In genomic region chr6:24718449-24719124, GRCh38 we compare ENCODE assay signal across 8 cellular contexts. TPM values are rescaled to one million over a fixed set of nuclear protein-coding genes. Genes with fewer than 3 reads are reported as not detected.
DNase-seq lines count a peak whose midpoint lies in the region; ATAC-seq, FAIRE-seq and TF ChIP-seq lines count a peak whose summit lies in the region.

No MANE protein-coding gene starts in this region.

- POLR2A ChIA-PET in HepG2 (lab: Yijun Ruan, JAX) = interaction anchor here (0.7 to 3.5 kb wide), 8 partner anchors 10 to 73 kb away, joined by 3 to 20 read pairs (median 6); partner anchors contain the start of genes ACOT13, GMNN, KIAA0319 and TDP2

- H2AFZ ChIP-seq in HepG2 (ENCODE audit: low read length) = no peak overlapping the region

- no peaks in the 10 kb centered on the region for H3K27me3 Mint-ChIP-seq in activated T-cell treated with anti-CD3 and anti-CD28 coated beads, Interleukin-2, amount 50 U/mL, for 72 hours (ENCODE audit: low read depth)
- H3K27me3 Mint-ChIP-seq in activated naive CD8-positive, alpha-beta T cell treated with anti-CD3 and anti-CD28 coated beads, Interleukin-2, amount 50 U/mL, for 24 hours = no peaks in the 10 kb centered on the region

- H3K36me3 ChIP-seq in HepG2 (replicated peaks in 1 of 2; ENCODE audit: control insufficient read depth in 1 of 2, insufficient read depth in 2 of 2, low read length in 2 of 2) (peaks cover 6 to 29% of the 10 kb centered on the region in 2 experiments), tibial nerve (peaks cover 0 to 31% (median 8%) of the 10 kb centered on the region in 3 donors)

- H3K27me3 ChIP-seq in HepG2 (ENCODE audit: control insufficient read depth in 1 of 2, insufficient read depth in 2 of 2, low read length in 2 of 2) (no peaks in the 10 kb centered on the region; a peak in 1 of 5 replicates), tibial nerve (no peaks in the 10 kb centered on the region)

- H3K9me3 ChIP-seq in HepG2 (ENCODE audit: low read length) (no peaks in the 10 kb centered on the region), tibial nerve (no peaks in the 10 kb centered on the region)

- peaks cover 64% of the 10 kb centered on the region for H3K4me1 Mint-ChIP-seq in activated T-cell treated with anti-CD3 and anti-CD28 coated beads, Interleukin-2, amount 50 U/mL, for 72 hours (ENCODE audit: low read depth)
- H3K4me1 Mint-ChIP-seq in activated naive CD8-positive, alpha-beta T cell treated with anti-CD3 and anti-CD28 coated beads, Interleukin-2, amount 50 U/mL, for 24 hours = peaks cover 68% of the 10 kb centered on the region

- H3K9me3 Mint-ChIP-seq in activated T-cell treated with anti-CD3 and anti-CD28 coated beads, Interleukin-2, amount 50 U/mL, for 72 hours = no peaks in the 10 kb centered on the region
- no peaks in the 10 kb centered on the region for H3K9me3 Mint-ChIP-seq in activated naive CD8-positive, alpha-beta T cell treated with anti-CD3 and anti-CD28 coated beads, Interleukin-2, amount 50 U/mL, for 24 hours

- H3K4me3 ChIP-seq in HepG2 (replicated peaks in 1 of 3; ENCODE audit: insufficient read depth in 1 of 3, low read depth in 2 of 3, low read length in 3 of 3) (peak overlapping the region; percentile 90 to 99 (median 97)), tibial nerve (peak overlapping the region; percentile 69 to 86 (median 74))

- peaks cover 69% of the 10 kb centered on the region for H3K79me2 ChIP-seq in HepG2 (ENCODE audit: insufficient read depth, low read length)

- no peak for ATAC-seq in activated T-cell treated with anti-CD3 and anti-CD28 coated beads, Interleukin-2, amount 50 U/mL, for 72 hours (replicated peaks in 1 of 2)
- no peak for ATAC-seq in activated naive CD8-positive, alpha-beta T cell treated with anti-CD3 and anti-CD28 coated beads, Interleukin-2, amount 50 U/mL, for 24 hours
- ATAC-seq in HepG2 (no peak), GM18511 (IDR thresholded peaks at IDR 0.05; ENCODE audit: unreplicated experiment) (no peak)

- peak overlapping the region; percentile 95 for H3K4me2 ChIP-seq in HepG2 (ENCODE audit: low read depth, low read length)

- in situ Hi-C loops in HepG2 (cut with HindIII; ENCODE audit: extremely low pct_ligation_motif_present, low pct_unique_long_range_greater_than_20kb) = loop anchor here (5.0 kb wide), 1 partner anchor 59 kb away; no protein-coding TSS in a partner anchor

- peak overlapping the region; percentile 95 to 100 for H3K4me3 Mint-ChIP-seq in activated T-cell treated with anti-CD3 and anti-CD28 coated beads, Interleukin-2, amount 50 U/mL, for 72 hours
- H3K4me3 Mint-ChIP-seq in activated naive CD8-positive, alpha-beta T cell treated with anti-CD3 and anti-CD28 coated beads, Interleukin-2, amount 50 U/mL, for 24 hours = peak overlapping the region; percentile 97

- CTCF ChIA-PET in HepG2 (lab: Yijun Ruan, JAX; ENCODE audit: low intra/inter-chr PET ratio, low total read pairs) = no interaction called here

- H3K9ac ChIP-seq in HepG2 (ENCODE audit: insufficient read depth, low read depth, low read length) = peak overlapping the region; percentile 99

- H3K4me1 ChIP-seq in HepG2 (ENCODE audit: insufficient read depth, low read length) (peaks cover 57% of the 10 kb centered on the region), tibial nerve (peaks cover 0 to 57% (median 31%) of the 10 kb centered on the region in 4 donors)

- no peak for FAIRE-seq in HepG2 (lab: Jason Lieb, UNC)

- WGBS in HepG2 (ENCODE audit: low lambda C conversion rate) = 10% methylated on average over 8 of the region's 8 CpGs
- WGBS in tibial nerve, 2 donors = 9 to 13% methylated on average over 8 of the region's 8 CpGs

- no TSS peak for BruUV-seq in HepG2 (replicated peaks; lab: Mats Ljungman, UMichigan)

- peaks cover 14 to 45% of the 10 kb centered on the region in 2 donors for H3K36me3 Mint-ChIP-seq in activated T-cell treated with anti-CD3 and anti-CD28 coated beads, Interleukin-2, amount 50 U/mL, for 72 hours (ENCODE audit: insufficient read depth in 2 of 2)
- peaks cover 59% of the 10 kb centered on the region for H3K36me3 Mint-ChIP-seq in activated naive CD8-positive, alpha-beta T cell treated with anti-CD3 and anti-CD28 coated beads, Interleukin-2, amount 50 U/mL, for 24 hours (ENCODE audit: low read depth)

- TF ChIP-seq CTCF in HepG2 (CRISPR knock-in tag; IDR thresholded peaks at IDR 0.05) = no peak
- no peak for TF ChIP-seq CTCF in tibial nerve (IDR thresholded peaks at IDR 0.05)

- no peak for TF ChIP-seq RAD21 in HepG2 (CRISPR knock-in tag; IDR thresholded peaks at IDR 0.05)

- H3K27ac ChIP-seq in HepG2 (ENCODE audit: extremely low read length, insufficient read depth, low read length) (peak overlapping the region; percentile 65), tibial nerve (peak overlapping the region; percentile 96 to 100 (median 97))

- no peak for DNase-seq in activated T-cell treated with anti-CD3 and anti-CD28 coated beads, Interleukin-2, amount 50 U/mL, for 72 hours
- no peak for DNase-seq in activated T-cell treated with anti-CD3 and anti-CD28 coated beads, Interleukin-2, amount 50 U/mL, for 1 hour
- DNase-seq in activated naive CD8-positive, alpha-beta T cell treated with anti-CD3 and anti-CD28 coated beads, Interleukin-2, amount 50 U/mL, for 24 hours = no peak
- DNase-seq in HepG2 (ENCODE audit: low spot score) (no peak), tibial nerve (ENCODE audit: low spot score in 2 of 2) (no peak), posterior vena cava (ENCODE audit: low spot score) (no peak), middle frontal gyrus (ENCODE audit: extremely low spot score, low spot score) (no peak)

- no peak for TF ChIP-seq EP300 in HepG2 (IDR thresholded peaks at IDR 0.05; ENCODE audit: low read depth in 2 of 2, low read length in 2 of 2)
- TF ChIP-seq EP300 in HepG2 (CRISPR knock-in tag; IDR thresholded peaks at IDR 0.05; ENCODE audit: borderline replicate concordance) = no peak
- no peak for TF ChIP-seq EP300 in tibial nerve (IDR thresholded peaks at IDR 0.05)

- H4K20me1 ChIP-seq in HepG2 (ENCODE audit: insufficient read depth, low read length) = peaks cover 57% of the 10 kb centered on the region

- peak overlapping the region; percentile 99 for H3K27ac Mint-ChIP-seq in activated T-cell treated with anti-CD3 and anti-CD28 coated beads, Interleukin-2, amount 50 U/mL, for 72 hours
- peak overlapping the region; percentile 99 for H3K27ac Mint-ChIP-seq in activated naive CD8-positive, alpha-beta T cell treated with anti-CD3 and anti-CD28 coated beads, Interleukin-2, amount 50 U/mL, for 24 hours

- intact Hi-C loops in HepG2 (cut with micrococcal nuclease; ENCODE audit: unreplicated experiment) (no loop called here), posterior vena cava (cut with DNase I) (loop anchor here in 1 of 2 donors (10.0 kb wide), 1 partner anchor 356 kb away; no protein-coding TSS in a partner anchor)

- TF ChIP-seq POLR2A in HepG2 (IDR thresholded peaks at IDR 0.05; ENCODE audit: insufficient read depth in 1 of 2, low read depth in 2 of 2, low read length in 2 of 2) = 0 out of 4 replicates have a peak, but pooled peaks of 1 of the 2 experiments have one; percentile 7
- no peak for TF ChIP-seq POLR2A in tibial nerve (IDR thresholded peaks at IDR 0.05)

RNA-seq across cellular contexts. Expression of gene C6orf62, which starts 0.4 kb away (rescaled TPM):
- total RNA-seq in activated T-cell treated with anti-CD3 and anti-CD28 coated beads, Interleukin-2, amount 50 U/mL, for 72 hours = 100 to 1,000 TPM; 181 to 194 TPM
- total RNA-seq in HepG2 (2016; rRNA removed; fragmentation: Illumina TruSeq; extraction: Trizol) = 90.4 and 135 TPM in 2 replicates
- total RNA-seq in HepG2 (2016; cell fraction: cytosol; rRNA removed; fragmentation: Illumina TruSeq; extraction: Trizol; ENCODE audit: low read depth) = 24.8 and 26.7 TPM in 2 replicates
- 89.3 and 123 TPM in 2 replicates for total RNA-seq in HepG2 (2016; cell fraction: insoluble cytoplasmic fraction; rRNA removed; fragmentation: Illumina TruSeq; extraction: Trizol)
- total RNA-seq in HepG2 (2016; cell fraction: membrane; rRNA removed; fragmentation: Illumina TruSeq; extraction: Trizol) = 130 and 133 TPM in 2 replicates
- 66.3 and 75.0 TPM in 2 replicates for total RNA-seq in HepG2 (2016; cell fraction: nucleus; rRNA removed; fragmentation: Illumina TruSeq; extraction: Trizol)
- polyA plus RNA-seq in HepG2 (2011; rRNA removed) = 54.8 and 55.6 TPM in 2 replicates
- 18.8 and 39.1 TPM in 2 replicates for polyA plus RNA-seq in HepG2 (2011; cell fraction: cytosol; rRNA removed)
- polyA plus RNA-seq in HepG2 (2011; cell fraction: nucleus; rRNA removed) = 24.8 and 28.1 TPM in 2 replicates
- polyA plus RNA-seq in HepG2 (2012) = 49.0 and 57.3 TPM in 2 replicates
- 13.5 and 14.0 TPM in 2 replicates for polyA plus RNA-seq in HepG2 (2016; cell fraction: cytosol; fragmentation: Illumina TruSeq; extraction: Trizol; ENCODE audit: low read depth)
- polyA plus RNA-seq in HepG2 (2016; cell fraction: insoluble cytoplasmic fraction; fragmentation: Illumina TruSeq; extraction: Trizol; ENCODE audit: low read depth) = 91.3 and 99.8 TPM in 2 replicates
- polyA plus RNA-seq in HepG2 (2016; cell fraction: membrane; fragmentation: Illumina TruSeq; extraction: Trizol; ENCODE audit: low read depth) = 58.3 and 65.2 TPM in 2 replicates
- 80.5 and 88.9 TPM in 2 replicates for polyA plus RNA-seq in HepG2 (2016; cell fraction: nucleus; fragmentation: Illumina TruSeq; extraction: Trizol; ENCODE audit: insufficient read depth, low read depth)
- polyA minus RNA-seq in HepG2 (2011; rRNA and poly(A)+ RNA removed; ENCODE audit: low replicate concordance) = 48.0 and 61.4 TPM in 2 replicates
- 47.3 and 69.6 TPM in 2 replicates for polyA minus RNA-seq in HepG2 (2011; cell fraction: cytosol; rRNA and poly(A)+ RNA removed)
- 76.8 and 83.0 TPM in 2 replicates for polyA minus RNA-seq in HepG2 (2011; cell fraction: nucleus; rRNA and poly(A)+ RNA removed)
- total RNA-seq in tibial nerve = 100 to 1,000 TPM in 1 of 4 donors, 10 to 100 TPM in 3; 55.9 to 122 (median 77.9) TPM
- 10 to 100 TPM; 63.9 to 70.3 TPM for total RNA-seq in posterior vena cava

RNA-seq across cellular contexts. Expression of gene ACOT13, which starts 51.7 kb away (rescaled TPM):
- 10 to 100 TPM; 26.5 to 26.9 TPM for total RNA-seq in activated T-cell treated with anti-CD3 and anti-CD28 coated beads, Interleukin-2, amount 50 U/mL, for 72 hours
- total RNA-seq in HepG2 (2016; rRNA removed; fragmentation: Illumina TruSeq; extraction: Trizol) = 31.5 and 50.9 TPM in 2 replicates
- 6.6 and 8.6 TPM in 2 replicates for total RNA-seq in HepG2 (2016; cell fraction: cytosol; rRNA removed; fragmentation: Illumina TruSeq; extraction: Trizol; ENCODE audit: low read depth)
- 33.5 and 52.4 TPM in 2 replicates for total RNA-seq in HepG2 (2016; cell fraction: insoluble cytoplasmic fraction; rRNA removed; fragmentation: Illumina TruSeq; extraction: Trizol)
- total RNA-seq in HepG2 (2016; cell fraction: membrane; rRNA removed; fragmentation: Illumina TruSeq; extraction: Trizol) = 15.3 and 16.7 TPM in 2 replicates
- total RNA-seq in HepG2 (2016; cell fraction: nucleus; rRNA removed; fragmentation: Illumina TruSeq; extraction: Trizol) = 8.2 and 8.5 TPM in 2 replicates
- 37.5 and 45.1 TPM in 2 replicates for polyA plus RNA-seq in HepG2 (2011; rRNA removed)
- polyA plus RNA-seq in HepG2 (2011; cell fraction: cytosol; rRNA removed) = 15.1 and 22.8 TPM in 2 replicates
- 6.6 and 7.0 TPM in 2 replicates for polyA plus RNA-seq in HepG2 (2011; cell fraction: nucleus; rRNA removed)
- 33.4 and 56.4 TPM in 2 replicates for polyA plus RNA-seq in HepG2 (2012)
- 13.4 and 16.5 TPM in 2 replicates for polyA plus RNA-seq in HepG2 (2016; cell fraction: cytosol; fragmentation: Illumina TruSeq; extraction: Trizol; ENCODE audit: low read depth)
- polyA plus RNA-seq in HepG2 (2016; cell fraction: insoluble cytoplasmic fraction; fragmentation: Illumina TruSeq; extraction: Trizol; ENCODE audit: low read depth) = 53.6 and 58.5 TPM in 2 replicates
- polyA plus RNA-seq in HepG2 (2016; cell fraction: membrane; fragmentation: Illumina TruSeq; extraction: Trizol; ENCODE audit: low read depth) = 16.5 and 18.7 TPM in 2 replicates
- polyA plus RNA-seq in HepG2 (2016; cell fraction: nucleus; fragmentation: Illumina TruSeq; extraction: Trizol; ENCODE audit: insufficient read depth, low read depth) = 21.0 and 21.1 TPM in 2 replicates
- 3.0 and 5.1 TPM in 2 replicates for polyA minus RNA-seq in HepG2 (2011; rRNA and poly(A)+ RNA removed; ENCODE audit: low replicate concordance)
- polyA minus RNA-seq in HepG2 (2011; cell fraction: cytosol; rRNA and poly(A)+ RNA removed) = 6.4 and 9.3 TPM in 2 replicates
- polyA minus RNA-seq in HepG2 (2011; cell fraction: nucleus; rRNA and poly(A)+ RNA removed) = 4.5 and 6.3 TPM in 2 replicates
- 10 to 100 TPM in 1 of 4 donors, 1 to 10 TPM in 3; 3.3 to 10.2 (median 7.5) TPM for total RNA-seq in tibial nerve
- total RNA-seq in posterior vena cava = 10 to 100 TPM; 10.4 to 11.4 TPM

RNA-seq across cellular contexts. Expression of gene TDP2, which starts 51.9 kb away (rescaled TPM):
- 10 to 100 TPM; 58.3 to 62.9 TPM for total RNA-seq in activated T-cell treated with anti-CD3 and anti-CD28 coated beads, Interleukin-2, amount 50 U/mL, for 72 hours
- total RNA-seq in HepG2 (2016; rRNA removed; fragmentation: Illumina TruSeq; extraction: Trizol) = 42.6 and 73.1 TPM in 2 replicates
- total RNA-seq in HepG2 (2016; cell fraction: cytosol; rRNA removed; fragmentation: Illumina TruSeq; extraction: Trizol; ENCODE audit: low read depth) = 10.2 and 10.8 TPM in 2 replicates
- total RNA-seq in HepG2 (2016; cell fraction: insoluble cytoplasmic fraction; rRNA removed; fragmentation: Illumina TruSeq; extraction: Trizol) = 42.3 and 70.9 TPM in 2 replicates
- total RNA-seq in HepG2 (2016; cell fraction: membrane; rRNA removed; fragmentation: Illumina TruSeq; extraction: Trizol) = 31.3 and 32.0 TPM in 2 replicates
- total RNA-seq in HepG2 (2016; cell fraction: nucleus; rRNA removed; fragmentation: Illumina TruSeq; extraction: Trizol) = 42.3 and 44.0 TPM in 2 replicates
- 28.5 and 30.5 TPM in 2 replicates for polyA plus RNA-seq in HepG2 (2011; rRNA removed)
- polyA plus RNA-seq in HepG2 (2011; cell fraction: cytosol; rRNA removed) = 15.3 and 20.6 TPM in 2 replicates
- 22.8 and 29.8 TPM in 2 replicates for polyA plus RNA-seq in HepG2 (2011; cell fraction: nucleus; rRNA removed)
- 41.8 and 51.0 TPM in 2 replicates for polyA plus RNA-seq in HepG2 (2012)
- polyA plus RNA-seq in HepG2 (2016; cell fraction: cytosol; fragmentation: Illumina TruSeq; extraction: Trizol; ENCODE audit: low read depth) = 10.0 and 11.4 TPM in 2 replicates
- 109 and 114 TPM in 2 replicates for polyA plus RNA-seq in HepG2 (2016; cell fraction: insoluble cytoplasmic fraction; fragmentation: Illumina TruSeq; extraction: Trizol; ENCODE audit: low read depth)
- polyA plus RNA-seq in HepG2 (2016; cell fraction: membrane; fragmentation: Illumina TruSeq; extraction: Trizol; ENCODE audit: low read depth) = 29.1 and 29.5 TPM in 2 replicates
- 64.6 and 67.4 TPM in 2 replicates for polyA plus RNA-seq in HepG2 (2016; cell fraction: nucleus; fragmentation: Illumina TruSeq; extraction: Trizol; ENCODE audit: insufficient read depth, low read depth)
- 12.8 and 18.3 TPM in 2 replicates for polyA minus RNA-seq in HepG2 (2011; rRNA and poly(A)+ RNA removed; ENCODE audit: low replicate concordance)
- polyA minus RNA-seq in HepG2 (2011; cell fraction: cytosol; rRNA and poly(A)+ RNA removed) = 12.9 and 13.3 TPM in 2 replicates
- 50.3 and 64.9 TPM in 2 replicates for polyA minus RNA-seq in HepG2 (2011; cell fraction: nucleus; rRNA and poly(A)+ RNA removed)
- total RNA-seq in tibial nerve = 10 to 100 TPM; 24.9 to 32.0 (median 31.3) TPM
- 10 to 100 TPM; 25.8 to 32.8 TPM for total RNA-seq in posterior vena cava

RNA-seq across cellular contexts. Expression of gene GMNN, which starts 56.1 kb away (rescaled TPM):
- total RNA-seq in activated T-cell treated with anti-CD3 and anti-CD28 coated beads, Interleukin-2, amount 50 U/mL, for 72 hours = 10 to 100 TPM; 50.8 to 58.5 TPM
- total RNA-seq in HepG2 (2016; rRNA removed; fragmentation: Illumina TruSeq; extraction: Trizol) = 154 and 228 TPM in 2 replicates
- total RNA-seq in HepG2 (2016; cell fraction: cytosol; rRNA removed; fragmentation: Illumina TruSeq; extraction: Trizol; ENCODE audit: low read depth) = 56.6 and 64.1 TPM in 2 replicates
- 154 and 231 TPM in 2 replicates for total RNA-seq in HepG2 (2016; cell fraction: insoluble cytoplasmic fraction; rRNA removed; fragmentation: Illumina TruSeq; extraction: Trizol)
- 68.9 and 73.8 TPM in 2 replicates for total RNA-seq in HepG2 (2016; cell fraction: membrane; rRNA removed; fragmentation: Illumina TruSeq; extraction: Trizol)
- total RNA-seq in HepG2 (2016; cell fraction: nucleus; rRNA removed; fragmentation: Illumina TruSeq; extraction: Trizol) = 108 and 117 TPM in 2 replicates
- 41.6 and 61.8 TPM in 2 replicates for polyA plus RNA-seq in HepG2 (2011; rRNA removed)
- polyA plus RNA-seq in HepG2 (2011; cell fraction: cytosol; rRNA removed) = 38.6 and 39.1 TPM in 2 replicates
- 27.0 and 29.5 TPM in 2 replicates for polyA plus RNA-seq in HepG2 (2011; cell fraction: nucleus; rRNA removed)
- 64.4 and 82.5 TPM in 2 replicates for polyA plus RNA-seq in HepG2 (2012)
- polyA plus RNA-seq in HepG2 (2016; cell fraction: cytosol; fragmentation: Illumina TruSeq; extraction: Trizol; ENCODE audit: low read depth) = 38.2 and 45.0 TPM in 2 replicates
- 256 and 266 TPM in 2 replicates for polyA plus RNA-seq in HepG2 (2016; cell fraction: insoluble cytoplasmic fraction; fragmentation: Illumina TruSeq; extraction: Trizol; ENCODE audit: low read depth)
- polyA plus RNA-seq in HepG2 (2016; cell fraction: membrane; fragmentation: Illumina TruSeq; extraction: Trizol; ENCODE audit: low read depth) = 43.5 and 50.5 TPM in 2 replicates
- 137 and 150 TPM in 2 replicates for polyA plus RNA-seq in HepG2 (2016; cell fraction: nucleus; fragmentation: Illumina TruSeq; extraction: Trizol; ENCODE audit: insufficient read depth, low read depth)
- polyA minus RNA-seq in HepG2 (2011; rRNA and poly(A)+ RNA removed; ENCODE audit: low replicate concordance) = 38.8 and 71.1 TPM in 2 replicates
- polyA minus RNA-seq in HepG2 (2011; cell fraction: cytosol; rRNA and poly(A)+ RNA removed) = 28.4 and 37.2 TPM in 2 replicates
- polyA minus RNA-seq in HepG2 (2011; cell fraction: nucleus; rRNA and poly(A)+ RNA removed) = 67.4 and 86.9 TPM in 2 replicates
- total RNA-seq in tibial nerve = 10 to 100 TPM in 3 of 4 donors, 1 to 10 TPM in 1; 5.5 to 20.7 (median 13.9) TPM
- 1 to 10 TPM; 6.0 to 7.5 TPM for total RNA-seq in posterior vena cava
